In the genomic region with DNA sequence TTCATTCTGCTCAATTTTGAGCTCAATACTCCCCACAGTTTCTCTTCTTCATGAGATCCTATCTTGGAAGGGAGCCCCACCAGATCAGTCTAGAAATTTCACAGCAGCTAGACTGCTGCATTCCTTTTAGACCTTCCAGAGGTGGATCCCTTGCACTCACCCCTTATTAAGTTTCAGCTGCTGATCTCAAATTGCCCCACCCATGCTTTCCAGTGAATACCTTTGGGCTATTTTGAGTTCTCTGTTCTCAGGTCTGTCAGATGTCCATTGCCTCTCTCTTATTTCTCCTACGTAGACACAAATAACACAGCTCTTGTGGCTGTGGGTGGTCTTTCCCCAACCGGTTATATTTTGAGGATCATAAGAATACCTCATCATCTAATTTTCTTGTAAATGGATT, we compare ENCODE assay signal across 29 cellular contexts.
"Had no signal": no experiment of that assay in that cellular context is flagged by ENCODE, and none has a peak within 500 bp of the region (broad histone marks: within the 10 kb centered on the region; RNA-seq: fewer than 3 reads in every experiment).

No MANE protein-coding gene starts in this region.

- ATAC-seq: activated CD4-positive, alpha-beta T cell treated with anti-CD3 and anti-CD28 coated beads for 36 hours; activated CD8-positive, alpha-beta memory T cell treated with anti-CD3 and anti-CD28 coated beads, Interleukin-2, amount 10 ng/mL, durations not matched to agents 7 days and 5 days; activated CD8-positive, alpha-beta T cell treated with anti-CD3 and anti-CD28 coated beads, Interleukin-2, amount 10 ng/mL, durations not matched to agents 7 days and 5 days; activated naive CD8-positive, alpha-beta T cell treated with anti-CD3 and anti-CD28 coated beads, Interleukin-2, amount 50 U/mL, for 24 hours; body of pancreas; esophagus mucosa; heart left ventricle; T-helper 17 cell had no signal

- DNase-seq: activated CD4-positive, alpha-beta memory T cell treated with anti-CD3 and anti-CD28 coated beads for 36 hours; activated CD4-positive, alpha-beta T cell treated with anti-CD3 and anti-CD28 coated beads for 36 hours; activated CD4-positive, alpha-beta T cell treated with anti-CD3 and anti-CD28 coated beads, Interleukin-2, amount 10 ng/mL, durations not matched to agents 24 days and 14 days; activated CD4-positive, CD25-positive, alpha-beta regulatory T cell; activated CD4-positive, CD25-positive, alpha-beta regulatory T cell treated with anti-CD3 and anti-CD28 coated beads, Interleukin-2, amount 50 U/mL, for 72 hours; activated CD8-positive, alpha-beta memory T cell treated with anti-CD3 and anti-CD28 coated beads, Interleukin-2, amount 10 ng/mL, durations not matched to agents 7 days and 5 days; activated CD8-positive, alpha-beta memory T cell treated with anti-CD3 and anti-CD28 coated beads, Interleukin-2, amount 50 U/mL, for 4 hours; activated CD8-positive, alpha-beta T cell treated with anti-CD3 and anti-CD28 coated beads, Interleukin-2, amount 10 ng/mL, durations not matched to agents 7 days and 5 days; activated effector memory CD4-positive, alpha-beta T cell treated with anti-CD3 and anti-CD28 coated beads, Interleukin-2, amount 50 U/mL, for 16 hours; activated naive CD4-positive, alpha-beta T cell treated with anti-CD3 and anti-CD28 coated beads for 36 hours; activated naive CD8-positive, alpha-beta T cell treated with anti-CD3 and anti-CD28 coated beads for 36 hours; activated naive CD8-positive, alpha-beta T cell treated with anti-CD3 and anti-CD28 coated beads, Interleukin-2, amount 50 U/mL, for 24 hours; activated T-cell treated with anti-CD3 and anti-CD28 coated beads, Interleukin-2, amount 50 U/mL, for 1 hour; activated T-cell treated with anti-CD3 and anti-CD28 coated beads, Interleukin-2, amount 50 U/mL, for 48 hours; adrenal gland; amygdala; aorta; body of pancreas; cortex of kidney; dermis blood vessel endothelial cell; effector CD8-positive, alpha-beta T cell; foreskin fibroblast; glutamatergic neuron; heart left ventricle; T-helper 1 cell; T-helper 17 cell had no signal

- FAIRE-seq: endothelial cell of umbilical vein had no signal

- H3K9me3 ChIP-seq: adrenal gland, body of pancreas had no signal

- H3K27me3 ChIP-seq: adrenal gland, body of pancreas, cardiac muscle cell, heart left ventricle had no signal

- H3K36me3 ChIP-seq: adrenal gland, cardiac muscle cell, heart left ventricle had no signal

- H3K4me3 ChIP-seq: adrenal gland, body of pancreas, cardiac muscle cell, heart left ventricle had no signal

- H3K27ac ChIP-seq: adrenal gland, body of pancreas, cardiac muscle cell, heart left ventricle had no signal

- H3K4me1 ChIP-seq: adrenal gland, body of pancreas, heart left ventricle had no signal
